In the genomic region with DNA sequence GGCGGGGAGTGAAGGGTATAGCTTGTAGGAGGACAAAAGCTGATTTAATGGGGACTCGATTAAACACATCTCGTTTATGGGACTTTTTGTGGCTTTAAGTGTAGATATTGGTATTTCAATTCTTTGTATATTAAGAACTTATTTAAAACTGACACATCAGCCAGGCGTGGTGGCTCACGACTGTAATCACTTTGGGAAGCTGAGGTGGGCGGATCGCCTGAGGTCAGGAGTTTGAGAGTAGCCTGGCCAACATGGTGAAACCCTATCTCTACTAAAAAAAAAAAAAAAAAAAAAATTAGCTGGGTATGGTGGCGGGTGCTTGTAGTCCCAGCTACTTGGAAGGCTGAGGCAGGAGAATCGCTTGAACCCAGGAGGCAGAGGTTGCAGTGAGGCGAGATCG, we compare ENCODE assay signal across 1 cellular context. TPM values are rescaled to one million over a fixed set of nuclear protein-coding genes. Genes with fewer than 3 reads are reported as not detected.
"Had no signal": no experiment of that assay in that cellular context is flagged by ENCODE, and none has a peak within 500 bp of the region (broad histone marks: within the 10 kb centered on the region; RNA-seq: fewer than 3 reads in every experiment).

No MANE protein-coding gene starts in this region.

RNA-seq across cellular contexts. Expression of gene PDLIM3, which starts 3.7 kb away (rescaled TPM):
- total RNA-seq: natural killer cell had no signal
